In the genomic region with DNA sequence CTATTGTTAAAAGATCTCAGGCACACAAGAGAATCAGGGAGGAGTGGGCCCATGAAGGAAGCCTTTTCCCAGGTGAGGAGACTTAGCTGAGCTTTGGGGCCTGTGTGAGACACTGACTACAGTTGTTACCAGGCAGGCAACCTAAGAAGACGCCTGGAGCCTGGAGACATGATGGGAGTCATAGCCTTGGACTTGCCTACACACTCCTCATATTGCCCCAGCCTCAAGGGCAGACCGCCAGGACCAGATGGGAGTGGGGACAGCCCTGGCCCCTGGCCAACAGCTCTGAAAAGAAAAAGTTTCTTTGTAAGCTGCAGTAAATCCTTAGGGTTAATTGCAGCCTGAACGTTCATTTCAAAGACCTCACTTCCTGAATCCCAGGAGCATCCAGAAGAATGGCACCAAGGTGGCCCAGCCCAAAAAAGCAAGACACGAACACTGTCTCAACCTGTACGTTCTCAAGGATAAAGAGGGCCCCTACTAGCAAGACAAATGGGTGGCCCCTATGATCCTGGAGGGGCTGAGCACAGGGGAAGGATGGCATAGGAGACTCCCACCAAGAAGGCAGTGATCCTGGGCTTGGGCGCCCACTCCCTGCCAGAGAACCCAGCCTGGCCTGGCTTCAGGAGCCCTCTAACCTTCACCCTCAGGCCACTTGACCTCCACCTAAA, we compare ENCODE assay signal across 19 cellular contexts. TPM values are rescaled to one million over a fixed set of nuclear protein-coding genes. Genes with fewer than 3 reads are reported as not detected.
DNase-seq lines count a peak whose midpoint lies in the region; ATAC-seq and TF ChIP-seq lines count a peak whose summit lies in the region.
"Had no signal": no experiment of that assay in that cellular context is flagged by ENCODE, and none has a peak within 500 bp of the region (broad histone marks: within the 10 kb centered on the region; RNA-seq: fewer than 3 reads in every experiment).

No MANE protein-coding gene starts in this region.

- 76% methylated on average over 6 of the region's 6 CpGs for WGBS in hepatocyte (ENCODE audit: low lambda C conversion rate, missing lambda C conversion rate)
- 52 to 60% methylated on average over 5 to 6 of the region's 6 CpGs for WGBS in thyroid gland, 2 donors

- no peaks in the 10 kb centered on the region for H3K79me2 ChIP-seq in hepatocyte

- H4K20me1 ChIP-seq in hepatocyte (ENCODE audit: insufficient read depth, poor library complexity, severe bottlenecking) = no peaks in the 10 kb centered on the region

- no peak overlapping the region for H3K4me2 ChIP-seq in hepatocyte

- H3K36me3 Mint-ChIP-seq in activated CD4-positive, alpha-beta T cell treated with anti-CD3 and anti-CD28 coated beads, Interleukin-2, amount 10 ng/mL, durations not matched to agents 24 days and 14 days (ENCODE audit: low read depth) = no peaks in the 10 kb centered on the region
- H3K36me3 Mint-ChIP-seq: CD8-positive, alpha-beta T cell had no signal

- no peaks in the 10 kb centered on the region for H3K9me3 Mint-ChIP-seq in activated CD4-positive, alpha-beta T cell treated with anti-CD3 and anti-CD28 coated beads, Interleukin-2, amount 10 ng/mL, durations not matched to agents 24 days and 14 days
- H3K9me3 Mint-ChIP-seq: activated naive CD8-positive, alpha-beta T cell treated with anti-CD3 and anti-CD28 coated beads, Interleukin-2, amount 50 U/mL, for 24 hours; CD8-positive, alpha-beta T cell; central memory CD8-positive, alpha-beta T cell; nephron progenitor cell had no signal

- ATAC-seq in GM21723 (IDR thresholded peaks at IDR 0.05; ENCODE audit: unreplicated experiment) (no peak), HG03571 (IDR thresholded peaks at IDR 0.05; ENCODE audit: unreplicated experiment) (no peak)

- H3K36me3 ChIP-seq in hepatocyte (replicated peaks; ENCODE audit: insufficient read depth, low read depth) = no peaks in the 10 kb centered on the region
- no peaks in the 10 kb centered on the region for H3K36me3 ChIP-seq in thyroid gland
- H3K36me3 ChIP-seq: right atrium auricular region, thoracic aorta had no signal

- TF ChIP-seq POLR2A in thyroid gland (IDR thresholded peaks at IDR 0.05) = no peak

- H3K4me1 ChIP-seq in hepatocyte (ENCODE audit: insufficient read depth) (peaks cover 10% of the 10 kb centered on the region), thyroid gland (peaks cover 46 to 83% of the 10 kb centered on the region in 2 donors)

- H3K27me3 ChIP-seq in hepatocyte = no peaks in the 10 kb centered on the region
- no peaks in the 10 kb centered on the region for H3K27me3 ChIP-seq in thyroid gland
- H3K27me3 ChIP-seq: right atrium auricular region had no signal

- no peak overlapping the region for H3K4me3 Mint-ChIP-seq in activated CD4-positive, alpha-beta T cell treated with anti-CD3 and anti-CD28 coated beads, Interleukin-2, amount 10 ng/mL, durations not matched to agents 24 days and 14 days
- H3K4me3 Mint-ChIP-seq: activated naive CD8-positive, alpha-beta T cell treated with anti-CD3 and anti-CD28 coated beads, Interleukin-2, amount 50 U/mL, for 24 hours; central memory CD8-positive, alpha-beta T cell had no signal

- peaks cover 1% of the 10 kb centered on the region for H3K27me3 Mint-ChIP-seq in activated CD4-positive, alpha-beta T cell treated with anti-CD3 and anti-CD28 coated beads, Interleukin-2, amount 10 ng/mL, durations not matched to agents 24 days and 14 days
- H3K27me3 Mint-ChIP-seq: activated naive CD8-positive, alpha-beta T cell treated with anti-CD3 and anti-CD28 coated beads, Interleukin-2, amount 50 U/mL, for 24 hours; central memory CD8-positive, alpha-beta T cell had no signal

- H3K4me3 ChIP-seq in hepatocyte = no peak overlapping the region
- H3K4me3 ChIP-seq in thyroid gland (replicated peaks in 1 of 3) = no peak overlapping the region
- H3K4me3 ChIP-seq: lung had no signal

- H3K9me2 ChIP-seq in hepatocyte (replicated peaks; ENCODE audit: insufficient read depth) = no peaks in the 10 kb centered on the region

- intact Hi-C loops in activated CD4-positive, alpha-beta T cell treated with anti-CD3 and anti-CD28 coated beads, Interleukin-2, amount 10 ng/mL, durations not matched to agents 24 days and 14 days (cut with micrococcal nuclease) = loop anchor here (10.0 kb wide), 1 partner anchor 493 kb away; a partner anchor contains a TSS
- intact Hi-C loops in thyroid gland (cut with DNase I) = loop anchor here (5.0 to 10.0 kb wide), 4 partner anchors 65 to 423 kb away; no protein-coding TSS in a partner anchor

- no peaks in the 10 kb centered on the region for H3K9me3 ChIP-seq in hepatocyte (ENCODE audit: low read depth)
- H3K9me3 ChIP-seq in thyroid gland = no peaks in the 10 kb centered on the region
- H3K9me3 ChIP-seq: right atrium auricular region, thoracic aorta had no signal

- H3K27ac Mint-ChIP-seq in activated CD4-positive, alpha-beta T cell treated with anti-CD3 and anti-CD28 coated beads, Interleukin-2, amount 10 ng/mL, durations not matched to agents 24 days and 14 days = no peak overlapping the region
- H3K27ac Mint-ChIP-seq: activated naive CD8-positive, alpha-beta T cell treated with anti-CD3 and anti-CD28 coated beads, Interleukin-2, amount 50 U/mL, for 24 hours; nephron progenitor cell had no signal

- no peak for TF ChIP-seq CTCF in hepatocyte (IDR thresholded peaks at IDR 0.05; ENCODE audit: poor library complexity)
- no peak for TF ChIP-seq CTCF in thyroid gland (IDR thresholded peaks at IDR 0.05)

- no peak overlapping the region for H3K27ac ChIP-seq in hepatocyte
- H3K27ac ChIP-seq in thyroid gland = peak overlapping the region; percentile 73 to 90 (median 78)

- H3K4me1 Mint-ChIP-seq in activated CD4-positive, alpha-beta T cell treated with anti-CD3 and anti-CD28 coated beads, Interleukin-2, amount 10 ng/mL, durations not matched to agents 24 days and 14 days = peaks cover 53% of the 10 kb centered on the region

- DNase-seq in activated CD4-positive, alpha-beta T cell treated with anti-CD3 and anti-CD28 coated beads, Interleukin-2, amount 10 ng/mL, durations not matched to agents 24 days and 14 days = peak; percentile 60
- no peak for DNase-seq in activated CD4-positive, alpha-beta T cell treated with anti-CD3 and anti-CD28 coated beads, Interleukin-2, amount 50 U/mL, for 4 hours
- peak; percentile 91 for DNase-seq in NCI-H69 (lab: John Stamatoyannopoulos, UW)
- peak; percentile 8 for DNase-seq in hepatocyte (ENCODE audit: low spot score)
- DNase-seq in thyroid gland = peak; percentile 51 to 71
- no peak for DNase-seq in central memory CD4-positive, alpha-beta T cell
- DNase-seq: activated naive CD8-positive, alpha-beta T cell treated with anti-CD3 and anti-CD28 coated beads, Interleukin-2, amount 50 U/mL, for 24 hours; CD8-positive, alpha-beta T cell; KBM-7; NCI-H1417 treated with DMSO at 0.1 percent for 48 hours; NCI-H226; nephron progenitor cell had no signal

- H2AFZ ChIP-seq in hepatocyte = no peak overlapping the region

RNA-seq across cellular contexts. Expression of a gene that starts 33.2 kb away (rescaled TPM):
- 106 and 108 TPM in 2 replicates for total RNA-seq in activated CD4-positive, alpha-beta T cell treated with anti-CD3 and anti-CD28 coated beads, Interleukin-2, amount 10 ng/mL, durations not matched to agents 24 days and 14 days
- 192 and 197 TPM in 2 replicates for total RNA-seq in hepatocyte
- polyA plus RNA-seq in hepatocyte = 253 and 274 TPM in 2 replicates
- 10 to 100 TPM; 41.9 to 82.1 (median 51.9) TPM for total RNA-seq in thyroid gland

RNA-seq across cellular contexts. Expression of a gene that starts 42.6 kb away (rescaled TPM):
- total RNA-seq in activated CD4-positive, alpha-beta T cell treated with anti-CD3 and anti-CD28 coated beads, Interleukin-2, amount 10 ng/mL, durations not matched to agents 24 days and 14 days = 0.21 and 0.70 TPM in 2 replicates
- total RNA-seq in hepatocyte = 0.20 and 0.93 TPM in 2 replicates
- polyA plus RNA-seq in hepatocyte = 0.30 and 1.1 TPM in 2 replicates
- total RNA-seq in thyroid gland = 1 to 10 TPM in 2 of 4 donors, under 1 TPM in 1, not detected in 1; 0.45 to 9.0 (median 1.2) TPM
- total RNA-seq: fibroblast of villous mesenchyme, right atrium auricular region had no signal

Comparison
In these comparisons a context has a peak if more than half of its experiments do, and no peak if none do; other contexts are left out.
1. DNase-seq: peak in activated CD4-positive, alpha-beta T cell treated with anti-CD3 and anti-CD28 coated beads, Interleukin-2, amount 10 ng/mL, durations not matched to agents 24 days and 14 days (single experiment), NCI-H69 (single experiment), hepatocyte (single experiment) and thyroid gland (2 of 2); none in activated CD4-positive, alpha-beta T cell treated with anti-CD3 and anti-CD28 coated beads, Interleukin-2, amount 50 U/mL, for 4 hours (0 of 2) and central memory CD4-positive, alpha-beta T cell (single experiment).